20 cellular contexts compared by ENCODE assay signal in genomic region chr4:144501231-144501780, GRCh38.
"Had no signal": no experiment of that assay in that cellular context is flagged by ENCODE, and none has a peak within 500 bp of the region (broad histone marks: within the 10 kb centered on the region; RNA-seq: fewer than 3 reads in every experiment).

No MANE protein-coding gene starts in this region.

- H3K4me1 ChIP-seq: gastrocnemius medialis, left ventricle myocardium inferior, prostate gland, thyroid gland had no signal

- H3K4me3 ChIP-seq: gastrocnemius medialis, left ventricle myocardium inferior, prostate gland, thyroid gland had no signal

- ATAC-seq: activated CD4-positive, CD25-positive, alpha-beta regulatory T cell treated with anti-CD3 and anti-CD28 coated beads, Interleukin-2, amount 50 U/mL, for 24 hours; activated naive CD8-positive, alpha-beta T cell treated with anti-CD3 and anti-CD28 coated beads, Interleukin-2, amount 50 U/mL, for 24 hours; gastrocnemius medialis; natural killer cell; stimulated activated naive CD8-positive, alpha-beta T cell treated with anti-CD3 and anti-CD28 coated beads, Interleukin-15, Interleukin-2, amounts not matched to agents 100 U/mL and 50 U/mL, for 24 hours had no signal

- DNase-seq: activated CD4-positive, alpha-beta memory T cell treated with anti-CD3 and anti-CD28 coated beads, Interleukin-2, amount 10 ng/mL, durations not matched to agents 7 days and 5 days; activated CD4-positive, alpha-beta T cell treated with anti-CD3 and anti-CD28 coated beads, Interleukin-2, amount 10 ng/mL, durations not matched to agents 24 days and 14 days; activated gamma-delta T cell; activated naive CD4-positive, alpha-beta T cell treated with anti-CD3 and anti-CD28 coated beads, Interleukin-2, amount 50 U/mL, for 16 hours; activated naive CD8-positive, alpha-beta T cell treated with anti-CD3 and anti-CD28 coated beads, Interleukin-2, amount 50 U/mL, for 24 hours; dermis blood vessel endothelial cell; effector CD8-positive, alpha-beta T cell; gastrocnemius medialis; hippocampal formation; kidney glomerular epithelial cell; left ventricle myocardium inferior; midbrain; natural killer cell; stimulated activated CD4-positive, alpha-beta T cell treated with anti-CD3 and anti-CD28 coated beads, Interleukin-12 subunit alpha, Interleukin-12 subunit beta, amount 100 ng/mL, for 4 hours; stimulated activated CD4-positive, alpha-beta T cell treated with anti-CD3 and anti-CD28 coated beads, Interleukin-4, amount 100 ng/mL, for 4 hours; stimulated activated naive CD8-positive, alpha-beta T cell treated with anti-CD3 and anti-CD28 coated beads, Interleukin-15, Interleukin-2, amounts not matched to agents 100 U/mL and 50 U/mL, for 24 hours; thyroid gland had no signal

- H3K27ac ChIP-seq: gastrocnemius medialis, left ventricle myocardium inferior, prostate gland, thyroid gland, VCaP had no signal

- H3K9me3 ChIP-seq: gastrocnemius medialis, prostate gland, thyroid gland had no signal

- H3K27me3 ChIP-seq: gastrocnemius medialis, thyroid gland had no signal

- H3K36me3 ChIP-seq: gastrocnemius medialis, left ventricle myocardium inferior, prostate gland, thyroid gland had no signal
